In genomic region chrX:20382518-20383291, GRCh38 we compare ENCODE assay signal across 10 cellular contexts.
DNase-seq lines count a peak whose midpoint lies in the region; ATAC-seq lines count a peak whose summit lies in the region.
"Had no signal": no experiment of that assay in that cellular context is flagged by ENCODE, and none has a peak within 500 bp of the region (broad histone marks: within the 10 kb centered on the region; RNA-seq: fewer than 3 reads in every experiment).

No MANE protein-coding gene starts in this region.

- peak; percentile 42 for DNase-seq in activated CD8-positive, alpha-beta memory T cell treated with anti-CD3 and anti-CD28 coated beads, Interleukin-2, amount 10 ng/mL, durations not matched to agents 7 days and 5 days
- DNase-seq in activated CD8-positive, alpha-beta memory T cell treated with anti-CD3 and anti-CD28 coated beads for 24 hours = no peak
- peak; percentile 55 to 57 for DNase-seq in activated T-cell treated with anti-CD3 and anti-CD28 coated beads, Interleukin-2, amount 50 U/mL, for 48 hours
- DNase-seq in stimulated activated CD4-positive, alpha-beta T cell treated with anti-CD3 and anti-CD28 coated beads, Interleukin-15, amount 100 ng/mL, for 24 hours = peak; percentile 47
- DNase-seq in NCI-H2107 (lab: John Stamatoyannopoulos, UW) = no peak
- DNase-seq in middle frontal gyrus (ENCODE audit: extremely low spot score, low spot score) = no peak
- DNase-seq in NCI-H1105 (lab: John Stamatoyannopoulos, UW) = no peak

- peaks cover 31% of the 10 kb centered on the region for H3K4me1 Mint-ChIP-seq in activated CD8-positive, alpha-beta memory T cell treated with anti-CD3 and anti-CD28 coated beads, Interleukin-2, amount 10 ng/mL, durations not matched to agents 7 days and 5 days
- H3K4me1 Mint-ChIP-seq: neural crest cell had no signal

- peaks cover 3% of the 10 kb centered on the region for H3K36me3 Mint-ChIP-seq in activated CD8-positive, alpha-beta memory T cell treated with anti-CD3 and anti-CD28 coated beads, Interleukin-2, amount 10 ng/mL, durations not matched to agents 7 days and 5 days

- H3K9me3 Mint-ChIP-seq in activated CD8-positive, alpha-beta memory T cell treated with anti-CD3 and anti-CD28 coated beads, Interleukin-2, amount 10 ng/mL, durations not matched to agents 7 days and 5 days (ENCODE audit: low read depth) = peaks cover 2% of the 10 kb centered on the region

- H3K27me3 Mint-ChIP-seq in activated CD8-positive, alpha-beta memory T cell treated with anti-CD3 and anti-CD28 coated beads, Interleukin-2, amount 10 ng/mL, durations not matched to agents 7 days and 5 days = peaks cover 2% of the 10 kb centered on the region
- H3K27me3 Mint-ChIP-seq: B cell had no signal

- CTCF ChIA-PET in activated CD8-positive, alpha-beta memory T cell treated with anti-CD3 and anti-CD28 coated beads, Interleukin-2, amount 10 ng/mL, durations not matched to agents 7 days and 5 days (lab: Charles Lee) = no interaction called here

- ATAC-seq in activated CD8-positive, alpha-beta memory T cell treated with anti-CD3 and anti-CD28 coated beads, Interleukin-2, amount 10 ng/mL, durations not matched to agents 7 days and 5 days = peak; percentile 64
- peak; percentile 66 for ATAC-seq in HG03175 (IDR thresholded peaks at IDR 0.05; ENCODE audit: unreplicated experiment)

- peak overlapping the region; percentile 33 for H3K27ac Mint-ChIP-seq in activated CD8-positive, alpha-beta memory T cell treated with anti-CD3 and anti-CD28 coated beads, Interleukin-2, amount 10 ng/mL, durations not matched to agents 7 days and 5 days
- H3K27ac Mint-ChIP-seq: B cell had no signal

- no peak overlapping the region for H3K4me3 Mint-ChIP-seq in activated CD8-positive, alpha-beta memory T cell treated with anti-CD3 and anti-CD28 coated beads, Interleukin-2, amount 10 ng/mL, durations not matched to agents 7 days and 5 days
- H3K4me3 Mint-ChIP-seq: B cell, neural crest cell had no signal

Comparison
In these comparisons a context has a peak if more than half of its experiments do, and no peak if none do; other contexts are left out.
1. DNase-seq: peak in activated CD8-positive, alpha-beta memory T cell treated with anti-CD3 and anti-CD28 coated beads, Interleukin-2, amount 10 ng/mL, durations not matched to agents 7 days and 5 days (single experiment), activated T-cell treated with anti-CD3 and anti-CD28 coated beads, Interleukin-2, amount 50 U/mL, for 48 hours (2 of 2) and stimulated activated CD4-positive, alpha-beta T cell treated with anti-CD3 and anti-CD28 coated beads, Interleukin-15, amount 100 ng/mL, for 24 hours (single experiment); none in activated CD8-positive, alpha-beta memory T cell treated with anti-CD3 and anti-CD28 coated beads for 24 hours (single experiment), NCI-H2107 (single experiment), middle frontal gyrus (single experiment) and NCI-H1105 (single experiment).